8 cellular contexts compared by ENCODE assay signal in genomic region chr19:58440556-58440955, GRCh38. TPM values are rescaled to one million over a fixed set of nuclear protein-coding genes. Genes with fewer than 3 reads are reported as not detected.
DNase-seq lines count a peak whose midpoint lies in the region; ATAC-seq and TF ChIP-seq lines count a peak whose summit lies in the region.

No MANE protein-coding gene starts in this region.

- H3K27me3 Mint-ChIP-seq in activated naive CD8-positive, alpha-beta T cell treated with anti-CD3 and anti-CD28 coated beads, Interleukin-2, amount 10 ng/mL, durations not matched to agents 7 days and 5 days, result no peaks in the 10 kb centered on the region

- intact Hi-C loops in sciatic nerve (cut with DNase I), result no loop called here

- DNase-seq in GM12864 (ENCODE audit: low read depth), result no peak
- DNase-seq in activated naive CD8-positive, alpha-beta T cell treated with anti-CD3 and anti-CD28 coated beads, Interleukin-2, amount 10 ng/mL, durations not matched to agents 7 days and 5 days, result no peak
- DNase-seq in hepatocyte (ENCODE audit: low spot score), result no peak
- DNase-seq in sciatic nerve (ENCODE audit: low spot score), result no peak
- no peak for DNase-seq in COLO668 (lab: John Stamatoyannopoulos, UW; ENCODE audit: unreplicated experiment)
- DNase-seq in NCI-H524 (lab: John Stamatoyannopoulos, UW), result no peak
- no peak for DNase-seq in activated gamma-delta T cell treated with Interleukin-2 at 50 U/mL for 16 hours

- H3K9me3 ChIP-seq in hepatocyte (ENCODE audit: low read depth), result no peaks in the 10 kb centered on the region

- 89% methylated on average over 20 of the region's 31 CpGs for WGBS in hepatocyte (ENCODE audit: low lambda C conversion rate, missing lambda C conversion rate)

- peak overlapping the region; percentile 98 for H3K4me3 Mint-ChIP-seq in activated naive CD8-positive, alpha-beta T cell treated with anti-CD3 and anti-CD28 coated beads, Interleukin-2, amount 10 ng/mL, durations not matched to agents 7 days and 5 days

- TF ChIP-seq CTCF in GM12864 (IDR thresholded peaks at IDR 0.05; ENCODE audit: low read depth, low read length, missing control alignments), result no peak
- TF ChIP-seq CTCF in hepatocyte (IDR thresholded peaks at IDR 0.05; ENCODE audit: poor library complexity), result no peak

- POLR2A ChIA-PET in activated naive CD8-positive, alpha-beta T cell treated with anti-CD3 and anti-CD28 coated beads, Interleukin-2, amount 10 ng/mL, durations not matched to agents 7 days and 5 days (lab: Charles Lee), result interaction anchor here (0.6 to 1.3 kb wide), 7 partner anchors 11 to 212 kb away, joined by 3 to 5 read pairs (median 3); partner anchors contain the start of genes CHMP2A, ZNF324B, ZNF544 and ZNF584

- H3K27ac ChIP-seq in hepatocyte, result peak overlapping the region; percentile 13

- H4K20me1 ChIP-seq in hepatocyte (ENCODE audit: insufficient read depth, poor library complexity, severe bottlenecking), result no peaks in the 10 kb centered on the region

- H3K4me2 ChIP-seq in hepatocyte, result peak overlapping the region; percentile 83

- peaks cover 38% of the 10 kb centered on the region for H3K36me3 Mint-ChIP-seq in activated naive CD8-positive, alpha-beta T cell treated with anti-CD3 and anti-CD28 coated beads, Interleukin-2, amount 10 ng/mL, durations not matched to agents 7 days and 5 days

- peak overlapping the region; percentile 96 for H3K27ac Mint-ChIP-seq in activated naive CD8-positive, alpha-beta T cell treated with anti-CD3 and anti-CD28 coated beads, Interleukin-2, amount 10 ng/mL, durations not matched to agents 7 days and 5 days

- peaks cover 35% of the 10 kb centered on the region for H3K9me3 Mint-ChIP-seq in activated naive CD8-positive, alpha-beta T cell treated with anti-CD3 and anti-CD28 coated beads, Interleukin-2, amount 10 ng/mL, durations not matched to agents 7 days and 5 days

- no peaks in the 10 kb centered on the region for H3K36me3 ChIP-seq in hepatocyte (replicated peaks; ENCODE audit: insufficient read depth, low read depth)

- H3K4me1 Mint-ChIP-seq in activated naive CD8-positive, alpha-beta T cell treated with anti-CD3 and anti-CD28 coated beads, Interleukin-2, amount 10 ng/mL, durations not matched to agents 7 days and 5 days, result peaks cover 21% of the 10 kb centered on the region

- H2AFZ ChIP-seq in hepatocyte, result peak overlapping the region; percentile 44

- ATAC-seq in activated naive CD8-positive, alpha-beta T cell treated with anti-CD3 and anti-CD28 coated beads, Interleukin-2, amount 10 ng/mL, durations not matched to agents 7 days and 5 days (ENCODE audit: low read depth), result peak; percentile 1
- ATAC-seq in sciatic nerve (peak; percentile 18), HG03457 (IDR thresholded peaks at IDR 0.05; ENCODE audit: unreplicated experiment) (no peak)

- no peaks in the 10 kb centered on the region for H3K9me2 ChIP-seq in hepatocyte (replicated peaks; ENCODE audit: insufficient read depth)

- H3K4me3 ChIP-seq in GM12864 (ENCODE audit: low read depth, low read length) (peak overlapping the region; percentile 75), hepatocyte (peak overlapping the region; percentile 12)

- H3K79me2 ChIP-seq in hepatocyte, result no peaks in the 10 kb centered on the region

- peaks cover 5% of the 10 kb centered on the region for H3K4me1 ChIP-seq in hepatocyte (ENCODE audit: insufficient read depth)

- no peaks in the 10 kb centered on the region for H3K27me3 ChIP-seq in hepatocyte

RNA-seq across cellular contexts. Expression of gene ZNF132, which starts 0.6 kb away (rescaled TPM):
- 1 to 10 TPM; 7.3 to 7.4 TPM for total RNA-seq in activated naive CD8-positive, alpha-beta T cell treated with anti-CD3 and anti-CD28 coated beads, Interleukin-2, amount 10 ng/mL, durations not matched to agents 7 days and 5 days
- 1.0 and 1.5 TPM in 2 replicates for total RNA-seq in hepatocyte
- polyA plus RNA-seq in hepatocyte, result 0.35 and 0.95 TPM in 2 replicates
- 6.1 TPM for total RNA-seq in sciatic nerve

RNA-seq across cellular contexts. Expression of gene ZNF324B, which starts 10.9 kb away (rescaled TPM):
- 10 to 100 TPM; 11.6 to 13.9 TPM for total RNA-seq in activated naive CD8-positive, alpha-beta T cell treated with anti-CD3 and anti-CD28 coated beads, Interleukin-2, amount 10 ng/mL, durations not matched to agents 7 days and 5 days
- total RNA-seq in hepatocyte (5.8 and 7.0 TPM in 2 replicates), sciatic nerve (7.5 TPM)
- 1.9 and 2.4 TPM in 2 replicates for polyA plus RNA-seq in hepatocyte

RNA-seq across cellular contexts. Expression of gene ZNF324, which starts 26.3 kb away (rescaled TPM):
- 10 to 100 TPM; 18.0 to 18.5 TPM for total RNA-seq in activated naive CD8-positive, alpha-beta T cell treated with anti-CD3 and anti-CD28 coated beads, Interleukin-2, amount 10 ng/mL, durations not matched to agents 7 days and 5 days
- total RNA-seq in hepatocyte (8.7 and 13.1 TPM in 2 replicates), sciatic nerve (15.2 TPM)
- 9.1 and 9.3 TPM in 2 replicates for polyA plus RNA-seq in hepatocyte

RNA-seq across cellular contexts. Expression of gene ZNF584, which starts 32.1 kb away (rescaled TPM):
- 10 to 100 TPM in 1 of 2 experiments, 1 to 10 TPM in 1; 8.6 to 10.6 TPM for total RNA-seq in activated naive CD8-positive, alpha-beta T cell treated with anti-CD3 and anti-CD28 coated beads, Interleukin-2, amount 10 ng/mL, durations not matched to agents 7 days and 5 days
- total RNA-seq in hepatocyte (4.5 and 5.5 TPM in 2 replicates), sciatic nerve (16.0 TPM)
- 4.5 and 7.9 TPM in 2 replicates for polyA plus RNA-seq in hepatocyte

RNA-seq across cellular contexts. Expression of gene ZNF446, which starts 35.6 kb away (rescaled TPM):
- 10 to 100 TPM; 10.9 TPM for total RNA-seq in activated naive CD8-positive, alpha-beta T cell treated with anti-CD3 and anti-CD28 coated beads, Interleukin-2, amount 10 ng/mL, durations not matched to agents 7 days and 5 days
- 11.2 and 20.5 TPM in 2 replicates for total RNA-seq in hepatocyte
- 13.8 and 20.7 TPM in 2 replicates for polyA plus RNA-seq in hepatocyte
- total RNA-seq in sciatic nerve, result 10.3 TPM
